Comparison of ENCODE assay signal across 18 cellular contexts in the genomic region with DNA sequence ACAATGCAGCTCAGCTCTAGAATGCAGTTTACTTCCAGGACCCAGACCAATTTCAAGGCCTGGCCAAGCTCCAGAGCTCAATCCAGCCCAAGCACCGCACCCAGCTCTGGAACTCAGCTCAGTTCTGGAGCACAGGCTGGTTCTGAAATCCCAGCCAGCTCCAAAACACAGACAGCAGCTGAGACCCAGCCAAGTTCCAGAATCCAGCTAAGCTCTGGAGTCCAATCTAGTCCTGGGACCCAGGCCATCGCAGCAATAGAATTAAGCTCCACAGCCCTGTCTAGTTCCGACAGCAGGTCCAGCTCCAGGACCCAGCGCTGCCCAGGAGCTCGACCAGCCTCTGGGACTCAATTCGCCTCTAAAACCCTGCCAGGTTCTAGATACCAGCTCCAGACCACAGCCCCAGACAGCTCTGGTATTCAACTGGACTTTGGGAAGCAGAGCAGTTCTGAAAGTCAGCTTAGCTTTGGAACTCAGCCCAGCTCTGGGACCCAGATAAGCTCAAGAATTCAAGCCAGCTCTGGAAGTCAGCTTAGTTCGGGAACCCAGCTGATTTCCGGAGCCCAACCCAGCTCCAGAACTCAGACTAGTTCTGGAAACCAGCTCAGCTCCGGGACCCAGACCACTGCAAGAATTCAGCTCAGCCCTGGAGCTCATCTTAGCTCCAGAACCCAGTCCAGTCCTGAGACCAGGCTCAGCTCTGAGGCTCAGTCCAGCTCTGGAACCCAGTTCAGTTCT. TPM values are rescaled to one million over a fixed set of nuclear protein-coding genes. Genes with fewer than 3 reads are reported as not detected.
"Had no signal": no experiment of that assay in that cellular context is flagged by ENCODE, and none has a peak within 500 bp of the region (broad histone marks: within the 10 kb centered on the region; RNA-seq: fewer than 3 reads in every experiment).

No MANE protein-coding gene starts in this region.

- DNase-seq: activated CD4-positive, alpha-beta memory T cell treated with anti-CD3 and anti-CD28 coated beads, Interleukin-2, amount 10 ng/mL, durations not matched to agents 7 days and 5 days; activated CD4-positive, alpha-beta T cell treated with anti-CD3 and anti-CD28 coated beads for 4 hours; activated gamma-delta T cell; activated T-cell treated with anti-CD3 and anti-CD28 coated beads, Interleukin-2, amount 50 U/mL, for 72 hours; amygdala; hippocampal formation; kidney; lower lobe of right lung; ovary; stimulated activated CD4-positive, alpha-beta T cell treated with anti-CD3 and anti-CD28 coated beads, Interleukin-2, amount 100 ng/mL, for 48 hours; SW 1271; trophoblast cell had no signal

- H3K4me3 ChIP-seq: lower lobe of right lung, ovary had no signal

- ATAC-seq: activated naive CD4-positive, alpha-beta T cell treated with anti-CD3 and anti-CD28 coated beads, Interleukin-2, amount 50 U/mL, for 72 hours; activated T-cell treated with anti-CD3 and anti-CD28 coated beads, Interleukin-2, amount 50 U/mL, for 72 hours; stimulated activated memory B cell treated with anti-CD40 and anti-IgM and Interleukin-4, amounts not matched to agents 10 μg/mL and 1 μg/mL and 100 μg/mL, for 72 hours had no signal

- H3K9me3 ChIP-seq: lower lobe of right lung, ovary had no signal

- FAIRE-seq: kidney, TTC549 had no signal

- H3K36me3 ChIP-seq: lower lobe of right lung, ovary had no signal

- H3K27ac ChIP-seq: lower lobe of right lung, ovary had no signal

- H3K4me1 ChIP-seq: lower lobe of right lung had no signal

- H3K27me3 ChIP-seq: ovary had no signal

RNA-seq across cellular contexts. Expression of a gene that starts 6.8 kb away (rescaled TPM):
- total RNA-seq: epithelial cell of proximal tubule, renal cortical epithelial cell, skeletal muscle tissue had no signal
